Comparison of ENCODE assay signal across 16 cellular contexts in genomic region chr1:2976180-2976562, GRCh38. TPM values are rescaled to one million over a fixed set of nuclear protein-coding genes. Genes with fewer than 3 reads are reported as not detected.
"Had no signal": no experiment of that assay in that cellular context is flagged by ENCODE, and none has a peak within 500 bp of the region (broad histone marks: within the 10 kb centered on the region; RNA-seq: fewer than 3 reads in every experiment).

No MANE protein-coding gene starts in this region.

- DNase-seq: activated CD4-positive, CD25-positive, alpha-beta regulatory T cell treated with anti-CD3 and anti-CD28 coated beads, Interleukin-2, amount 50 U/mL, for 72 hours; activated gamma-delta T cell treated with Interleukin-2 at 50 U/mL for 16 hours; activated T-cell treated with anti-CD3 and anti-CD28 coated beads, Interleukin-2, amount 50 U/mL, for 4 hours; amniotic stem cell; effector memory CD4-positive, alpha-beta T cell; immature natural killer cell; left cardiac atrium; stimulated activated naive B cell treated with anti-CD40 and anti-IgM and Interleukin-4, amounts not matched to agents 10 μg/mL and 1 μg/mL and 100 μg/mL, for 72 hours; T-cell; T-helper 9 cell; trophoblast cell had no signal

- H3K4me3 ChIP-seq: pancreas had no signal

- H3K27me3 ChIP-seq: pancreas had no signal

- H3K9me3 ChIP-seq: pancreas had no signal

- H3K36me3 ChIP-seq: pancreas had no signal

- ATAC-seq: activated T-cell treated with anti-CD3 and anti-CD28 coated beads, Interleukin-2, amount 50 U/mL, for 4 hours; left cardiac atrium; stimulated activated naive B cell treated with anti-CD40 and anti-IgM and Interleukin-4, amounts not matched to agents 10 μg/mL and 1 μg/mL and 100 μg/mL, for 72 hours; T-cell had no signal

RNA-seq across cellular contexts. Expression of gene ACTRT2, which starts 45.1 kb away (rescaled TPM):
- total RNA-seq: activated T-cell treated with anti-CD3 and anti-CD28 coated beads, Interleukin-2, amount 50 U/mL, for 4 hours; frontal cortex; left cardiac atrium; lung microvascular endothelial cell; neural crest cell; pancreas; subcutaneous adipose tissue; T-cell had no signal
- polyA plus RNA-seq: immature natural killer cell, pancreas had no signal
